ENCODE assay signal across 21 cellular contexts in the genomic region with DNA sequence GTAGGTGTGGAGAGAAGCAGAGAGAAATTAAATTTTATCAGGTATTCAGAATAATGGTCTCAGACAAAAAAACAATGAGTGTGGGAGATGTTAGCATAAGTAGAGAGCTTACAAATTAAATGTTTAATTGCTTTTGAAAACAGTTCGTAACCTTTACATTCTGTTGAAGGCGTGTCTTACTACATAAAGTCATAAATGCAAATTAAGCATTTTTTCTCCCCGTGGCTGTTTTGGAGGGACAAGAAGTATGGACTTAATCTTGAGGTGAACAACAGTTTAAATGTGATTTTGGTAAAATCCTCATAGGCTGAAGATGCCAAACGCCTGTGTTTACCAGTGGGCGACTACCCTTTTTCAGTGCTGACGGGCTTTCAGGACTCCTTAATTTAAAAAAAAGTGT. TPM values are rescaled to one million over a fixed set of nuclear protein-coding genes. Genes with fewer than 3 reads are reported as not detected.
DNase-seq lines count a peak whose midpoint lies in the region; ATAC-seq, FAIRE-seq and TF ChIP-seq lines count a peak whose summit lies in the region.
"Had no signal": no experiment of that assay in that cellular context is flagged by ENCODE, and none has a peak within 500 bp of the region (broad histone marks: within the 10 kb centered on the region; RNA-seq: fewer than 3 reads in every experiment).

No MANE protein-coding gene starts in this region.

- no TSS peak for BruUV-seq in K562 (replicated peaks; lab: Mats Ljungman, UMichigan)

- peaks cover 0 to 6% of the 10 kb centered on the region in 2 donors for H3K36me3 Mint-ChIP-seq in activated T-cell treated with anti-CD3 and anti-CD28 coated beads, Interleukin-2, amount 50 U/mL, for 72 hours (ENCODE audit: insufficient read depth in 2 of 2)
- peaks cover 24% of the 10 kb centered on the region for H3K36me3 Mint-ChIP-seq in activated T-cell treated with anti-CD3 and anti-CD28 coated beads, Interleukin-2, amount 50 U/mL, for 4 hours (ENCODE audit: insufficient read depth)

- H3K9ac ChIP-seq in HUES6 (ENCODE audit: low read length) = no peak overlapping the region
- H3K9ac ChIP-seq in K562 (ENCODE audit: insufficient read depth in 1 of 2, low read depth in 2 of 2, low read length in 2 of 2) = no peak overlapping the region

- H3K9me3 Mint-ChIP-seq in activated T-cell treated with anti-CD3 and anti-CD28 coated beads, Interleukin-2, amount 50 U/mL, for 72 hours = no peaks in the 10 kb centered on the region
- H3K9me3 Mint-ChIP-seq in activated T-cell treated with anti-CD3 and anti-CD28 coated beads, Interleukin-2, amount 50 U/mL, for 4 hours = no peaks in the 10 kb centered on the region
- H3K9me3 Mint-ChIP-seq: CD4-positive, alpha-beta memory T cell had no signal

- H3K36me3 ChIP-seq in HUES6 (ENCODE audit: control insufficient read depth, insufficient read depth, low read length) (peaks cover 46% of the 10 kb centered on the region), K562 (ENCODE audit: control insufficient read depth, insufficient read depth, low read length) (peaks cover 5% of the 10 kb centered on the region; the same call in 1 of the 3 replicates)

- intact Hi-C loops in K562 (cut with micrococcal nuclease) = no loop called here

- TF ChIP-seq RAD21 in A549 (conservative IDR thresholded peaks at IDR 0.05 in 1 of 2, IDR thresholded peaks at IDR 0.05 in 1 of 2) (no peak), K562 (CRISPR knock-in tag; conservative IDR thresholded peaks at IDR 0.05 in 1 of 2, IDR thresholded peaks at IDR 0.05 in 1 of 2) (no peak)

- no peak for FAIRE-seq in A549 (lab: Jason Lieb, UNC)
- no peak for FAIRE-seq in K562 (lab: Jason Lieb, UNC)
- FAIRE-seq: G401.6, GM12892, H1 had no signal

- no peak overlapping the region for H3K4me3 Mint-ChIP-seq in activated T-cell treated with anti-CD3 and anti-CD28 coated beads, Interleukin-2, amount 50 U/mL, for 72 hours
- no peak overlapping the region for H3K4me3 Mint-ChIP-seq in activated T-cell treated with anti-CD3 and anti-CD28 coated beads, Interleukin-2, amount 50 U/mL, for 4 hours
- H3K4me3 Mint-ChIP-seq: CD4-positive, alpha-beta memory T cell had no signal

- H2AFZ ChIP-seq in K562 (ENCODE audit: low read depth, low read length) = no peak overlapping the region

- DNase-seq in activated T-cell treated with anti-CD3 and anti-CD28 coated beads, Interleukin-2, amount 50 U/mL, for 72 hours = no peak
- DNase-seq in activated T-cell treated with anti-CD3 and anti-CD28 coated beads, Interleukin-2, amount 50 U/mL, for 4 hours = no peak
- no peak for DNase-seq in A549 (ENCODE audit: low read depth in 1 of 2, low spot score in 1 of 2)
- DNase-seq in K562 (ENCODE audit: extremely low read depth in 1 of 4, low spot score in 3 of 4) = no peak
- DNase-seq in DMS79 (lab: John Stamatoyannopoulos, UW) = no peak
- no peak for DNase-seq in RKO (ENCODE audit: low spot score)
- DNase-seq: C1 segment of cervical spinal cord; Calu3; CD4-positive, alpha-beta memory T cell; COR-L47; DMS53; DND-41; H7 had no signal

- H3K27ac ChIP-seq in A549 (no peak overlapping the region), HUES6 (ENCODE audit: low read depth, low read length) (peak overlapping the region; percentile 3; the same call in 1 of the 2 replicates), K562 (ENCODE audit: extremely low read depth, low read depth, low read length) (no peak overlapping the region)
- H3K27ac ChIP-seq: 22Rv1 had no signal

- peak overlapping the region; percentile 32 for H3K27ac Mint-ChIP-seq in activated T-cell treated with anti-CD3 and anti-CD28 coated beads, Interleukin-2, amount 50 U/mL, for 72 hours

- no peaks in the 10 kb centered on the region for H3K4me1 Mint-ChIP-seq in activated T-cell treated with anti-CD3 and anti-CD28 coated beads, Interleukin-2, amount 50 U/mL, for 72 hours (ENCODE audit: low read depth)
- no peaks in the 10 kb centered on the region for H3K4me1 Mint-ChIP-seq in activated T-cell treated with anti-CD3 and anti-CD28 coated beads, Interleukin-2, amount 50 U/mL, for 4 hours (ENCODE audit: low read depth)
- H3K4me1 Mint-ChIP-seq: CD4-positive, alpha-beta memory T cell had no signal

- ATAC-seq in activated T-cell treated with anti-CD3 and anti-CD28 coated beads, Interleukin-2, amount 50 U/mL, for 72 hours (replicated peaks in 1 of 2) = no peak
- no peak for ATAC-seq in activated T-cell treated with anti-CD3 and anti-CD28 coated beads, Interleukin-2, amount 50 U/mL, for 4 hours
- no peak for ATAC-seq in A549
- no peak for ATAC-seq in K562
- no peak for ATAC-seq in HG02885 (IDR thresholded peaks at IDR 0.05; ENCODE audit: poor library complexity, unreplicated experiment)
- ATAC-seq: HCT116 had no signal

- CTCF ChIA-PET in A549 (lab: Yijun Ruan, JAX) (interaction anchor here (0.7 kb wide), 1 partner anchor 102 kb away, joined by 3 read pairs; no protein-coding TSS in a partner anchor), K562 (lab: Yijun Ruan, JAX; ENCODE audit: low intra/inter-chr PET ratio) (no interaction called here)

- 78% methylated on average over 6 of the region's 6 CpGs for WGBS in A549 (ENCODE audit: missing lambda C conversion rate)
- WGBS in K562 (ENCODE audit: insufficient coverage, low coverage, missing lambda C conversion rate) = 65% methylated on average over 6 of the region's 6 CpGs

- H3K9me1 ChIP-seq in K562 (ENCODE audit: control insufficient read depth, insufficient read depth, low read length) = no peaks in the 10 kb centered on the region

- H3K4me3 ChIP-seq in A549 (no peak overlapping the region), HUES6 (ENCODE audit: low read depth, low read length) (no peak overlapping the region), K562 (no peak overlapping the region)

- H3K4me2 ChIP-seq in A549 (no peak overlapping the region), K562 (ENCODE audit: insufficient read depth, low read length) (no peak overlapping the region)

- no peaks in the 10 kb centered on the region for H3K4me1 ChIP-seq in A549
- H3K4me1 ChIP-seq in HUES6 (ENCODE audit: control insufficient read depth, insufficient read depth, low read length) = 0 out of 2 replicates have a peak, but pooled peaks cover 7% of the 10 kb centered on the region
- H3K4me1 ChIP-seq in K562 (replicated peaks in 1 of 2; ENCODE audit: control insufficient read depth in 2 of 2, insufficient read depth in 2 of 2, low read length in 2 of 2) = no peaks in the 10 kb centered on the region

- no peaks in the 10 kb centered on the region for H4K20me1 ChIP-seq in K562 (replicated peaks; ENCODE audit: control insufficient read depth, insufficient read depth, low read length)

- in situ Hi-C loops in K562 (cut with MboI) = no loop called here

- TF ChIP-seq EP300 in A549 (IDR thresholded peaks at IDR 0.05) (no peak), K562 (IDR thresholded peaks at IDR 0.05; ENCODE audit: low read length) (no peak)

- no peaks in the 10 kb centered on the region for H3K79me2 ChIP-seq in K562 (ENCODE audit: control insufficient read depth, insufficient read depth, low read length)

- H3K27me3 Mint-ChIP-seq in activated T-cell treated with anti-CD3 and anti-CD28 coated beads, Interleukin-2, amount 50 U/mL, for 72 hours (ENCODE audit: low read depth) = no peaks in the 10 kb centered on the region
- no peaks in the 10 kb centered on the region for H3K27me3 Mint-ChIP-seq in activated T-cell treated with anti-CD3 and anti-CD28 coated beads, Interleukin-2, amount 50 U/mL, for 4 hours (ENCODE audit: low read depth)
- H3K27me3 Mint-ChIP-seq: CD4-positive, alpha-beta memory T cell had no signal

- no peak for TF ChIP-seq CTCF in A549 (IDR thresholded peaks at IDR 0.05)
- no peak for TF ChIP-seq CTCF in K562 (IDR thresholded peaks at IDR 0.05 in 2 of 3, conservative IDR thresholded peaks at IDR 0.05 in 1 of 3; ENCODE audit: insufficient read depth in 2 of 3, low read depth in 1 of 3, low read length in 3 of 3)

- H3K27me3 ChIP-seq in HUES6 (ENCODE audit: control insufficient read depth, insufficient read depth, low read length) (no peaks in the 10 kb centered on the region), K562 (ENCODE audit: control insufficient read depth in 2 of 2, insufficient read depth in 2 of 2, low read length in 2 of 2) (no peaks in the 10 kb centered on the region)

- POLR2A ChIA-PET in A549 (lab: Yijun Ruan, JAX) = no interaction called here
- POLR2A ChIA-PET in K562 (lab: Yijun Ruan, JAX) = interaction anchor here (0.8 to 1.0 kb wide), 2 partner anchors 17 to 219 kb away, joined by 3 to 4 read pairs; no protein-coding TSS in a partner anchor

- TF ChIP-seq POLR2A in A549 (IDR thresholded peaks at IDR 0.05; ENCODE audit: low read length) (no peak), K562 (conservative IDR thresholded peaks at IDR 0.05) (no peak)

- H3K9me3 ChIP-seq in A549 (no peaks in the 10 kb centered on the region), HUES6 (ENCODE audit: control insufficient read depth, insufficient read depth, low read depth, low read length) (no peaks in the 10 kb centered on the region), K562 (replicated peaks; ENCODE audit: control insufficient read depth, insufficient read depth, low read depth, low read length) (no peaks in the 10 kb centered on the region)

RNA-seq across cellular contexts. Expression of a gene that starts 55.7 kb away (rescaled TPM):
- 1 to 10 TPM in 1 of 2 donors, under 1 TPM in 1; 0.30 to 1.9 TPM for total RNA-seq in activated T-cell treated with anti-CD3 and anti-CD28 coated beads, Interleukin-2, amount 50 U/mL, for 72 hours
- total RNA-seq in activated T-cell treated with anti-CD3 and anti-CD28 coated beads, Interleukin-2, amount 50 U/mL, for 4 hours = under 1 TPM in 1 of 3 donors, not detected in 2; 0.33 TPM
- polyA plus RNA-seq in A549 (2011; rRNA removed) (not detected in 2 replicates), A549 (2017; fragmentation: RNase III; extraction: RNeasy Plus Mini Kit Qiagen cat#74134 plus additional on column Dnase treatment) (not detected in 3 replicates), K562 (2011; rRNA removed) (not detected in 2 replicates), K562 (2014; fragmentation: Illumina TruSeq; extraction: Trizol) (not detected in 2 replicates), K562 (2014; fragmentation: Nextera tagmentation; extraction: Ambion mirVana) (not detected), K562 (2014; rRNA removed) (not detected in 2 replicates)
- not detected in 2 replicates for polyA plus RNA-seq in A549 (2012; cell fraction: cytosol; rRNA removed)
- 0.02 and 0.11 TPM in 2 replicates for polyA plus RNA-seq in A549 (2012; cell fraction: nucleus; rRNA removed)
- not detected in 2 replicates for polyA minus RNA-seq in A549 (2011; rRNA and poly(A)+ RNA removed)
- total RNA-seq in K562 (2011; cell fraction: chromatin; rRNA removed; ENCODE audit: low replicate concordance) = not detected in 2 replicates
- not detected in 2 replicates for total RNA-seq in K562 (2011; cell fraction: nucleolus; rRNA removed)
- total RNA-seq in K562 (2011; cell fraction: nucleoplasm; rRNA removed) = not detected in 2 replicates
- total RNA-seq in K562 (2014; rRNA removed) (not detected in 2 replicates), K562 (2014; rRNA removed; fragmentation: Illumina TruSeq; extraction: Trizol) (not detected in 2 replicates), K562 (2015; rRNA removed; fragmentation: Illumina TruSeq; extraction: Trizol) (not detected in 2 replicates), K562 (2021) (not detected in 2 replicates)
- polyA plus RNA-seq in K562 (2011; cell fraction: cytosol; rRNA removed) = not detected in 2 replicates
- not detected in 2 replicates for polyA plus RNA-seq in K562 (2011; cell fraction: nucleus; rRNA removed)
- not detected in 2 replicates for polyA plus RNA-seq in K562 (2012)
- not detected in 2 replicates for polyA minus RNA-seq in K562 (2011; rRNA and poly(A)+ RNA removed)
- not detected in 2 replicates for polyA minus RNA-seq in K562 (2011; cell fraction: cytosol; rRNA and poly(A)+ RNA removed)
- polyA minus RNA-seq in K562 (2011; cell fraction: nucleus; rRNA and poly(A)+ RNA removed) = not detected in 2 replicates
- total RNA-seq: CD4-positive, alpha-beta memory T cell had no signal
- polyA plus RNA-seq: BJ; CD4-positive, alpha-beta memory T cell had no signal
